In the genomic region with DNA sequence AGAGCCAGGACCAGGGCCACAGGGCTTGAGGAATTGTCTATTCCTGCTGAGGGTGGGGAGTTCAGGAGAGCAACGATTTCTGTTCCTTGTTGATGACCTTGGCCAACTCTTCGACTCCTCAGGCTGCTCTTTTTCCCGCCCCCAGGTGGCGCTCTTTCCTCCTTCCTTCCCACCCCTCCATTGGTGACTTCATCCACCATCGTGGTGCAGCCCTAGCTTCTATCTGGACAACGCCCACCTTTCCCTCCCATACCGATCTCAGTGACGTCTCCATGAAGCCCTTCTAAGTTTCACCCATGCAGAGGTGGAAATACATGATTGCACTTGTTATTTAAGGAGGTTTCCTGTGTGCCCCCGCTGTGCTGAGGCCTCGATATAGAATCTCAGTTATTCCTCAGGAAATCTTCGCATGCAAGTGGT, we compare ENCODE assay signal across 8 cellular contexts. TPM values are rescaled to one million over a fixed set of nuclear protein-coding genes. Genes with fewer than 3 reads are reported as not detected.
DNase-seq lines count a peak whose midpoint lies in the region; ATAC-seq, FAIRE-seq and TF ChIP-seq lines count a peak whose summit lies in the region.

No MANE protein-coding gene starts in this region.

- no peaks in the 10 kb centered on the region for H3K36me3 ChIP-seq in endodermal cell (ENCODE audit: control insufficient read depth, insufficient read depth, low read length)
- H3K36me3 ChIP-seq in pancreas: no peaks in the 10 kb centered on the region

- POLR2A ChIA-PET in activated CD4-positive, alpha-beta T cell treated with anti-CD3 and anti-CD28 coated beads, Interleukin-2, amount 10 ng/mL, durations not matched to agents 7 days and 5 days (lab: Charles Lee): no interaction called here

- H3K4me3 ChIP-seq in LNCaP clone FGC (ENCODE audit: low read depth, low read length) (no peak overlapping the region), endodermal cell (ENCODE audit: low read length) (no peak overlapping the region), pancreas (no peak overlapping the region)

- ATAC-seq in pancreas: peak; percentile 64 to 90 (median 84)
- ATAC-seq in HG03342 (IDR thresholded peaks at IDR 0.05; ENCODE audit: unreplicated experiment): no peak

- H3K36me3 Mint-ChIP-seq in activated CD4-positive, alpha-beta T cell treated with anti-CD3 and anti-CD28 coated beads, Interleukin-2, amount 10 ng/mL, durations not matched to agents 7 days and 5 days (ENCODE audit: low read depth): peaks cover 33% of the 10 kb centered on the region
- no peaks in the 10 kb centered on the region for H3K36me3 Mint-ChIP-seq in endodermal cell (ENCODE audit: low read depth)

- 46% methylated on average over 11 of the region's 11 CpGs for WGBS in endodermal cell (ENCODE audit: insufficient coverage in 1 of 2, insufficient read length in 1 of 2), 2 experiments
- 39 to 43% methylated on average over 11 of the region's 11 CpGs for WGBS in pancreas, 2 donors

- CTCF ChIA-PET in activated CD4-positive, alpha-beta T cell treated with anti-CD3 and anti-CD28 coated beads, Interleukin-2, amount 10 ng/mL, durations not matched to agents 7 days and 5 days (lab: Charles Lee): interaction anchor here (0.6 to 3.9 kb wide), 28 partner anchors 9 to 356 kb away, joined by 3 to 17 read pairs (median 4); partner anchors contain the start of gene CARD11

- no peak overlapping the region for H3K27ac ChIP-seq in endodermal cell (ENCODE audit: low read depth, low read length)
- no peak overlapping the region for H3K27ac ChIP-seq in pancreas

- peak overlapping the region; percentile 9 for H3K4me3 Mint-ChIP-seq in activated CD4-positive, alpha-beta T cell treated with anti-CD3 and anti-CD28 coated beads, Interleukin-2, amount 10 ng/mL, durations not matched to agents 7 days and 5 days
- H3K4me3 Mint-ChIP-seq in endodermal cell: no peak overlapping the region

- FAIRE-seq in pancreas (lab: Jason Lieb, UNC): no peak

- DNase-seq in A172 (ENCODE audit: low spot score) (peak; percentile 55), GM19238 (ENCODE audit: insufficient read length, low spot score) (peak; percentile 37), LNCaP clone FGC (ENCODE audit: low read depth) (no peak), endodermal cell (peak; percentile 92), pancreas (peak in 5 of 6 donors; percentile 28 to 70 (median 57)), amniotic stem cell (lab: John Stamatoyannopoulos, UW) (no peak)
- DNase-seq in activated CD4-positive, alpha-beta T cell treated with anti-CD3 and anti-CD28 coated beads, Interleukin-2, amount 10 ng/mL, durations not matched to agents 7 days and 5 days: peak; percentile 58

- no peaks in the 10 kb centered on the region for H3K27me3 ChIP-seq in endodermal cell (ENCODE audit: control insufficient read depth, insufficient read depth, low read length, poor library complexity, severe bottlenecking)
- no peaks in the 10 kb centered on the region for H3K27me3 ChIP-seq in pancreas

- H3K9me3 ChIP-seq in endodermal cell (ENCODE audit: control insufficient read depth, low read length): peaks cover under 1% of the 10 kb centered on the region
- H3K9me3 ChIP-seq in pancreas: no peaks in the 10 kb centered on the region

- H3K27me3 Mint-ChIP-seq in activated CD4-positive, alpha-beta T cell treated with anti-CD3 and anti-CD28 coated beads, Interleukin-2, amount 10 ng/mL, durations not matched to agents 7 days and 5 days: no peaks in the 10 kb centered on the region
- peaks cover 8% of the 10 kb centered on the region for H3K27me3 Mint-ChIP-seq in endodermal cell (ENCODE audit: insufficient read depth)

- H3K4me1 ChIP-seq in endodermal cell (ENCODE audit: control insufficient read depth, insufficient read depth, low read length): no peaks in the 10 kb centered on the region
- no peaks in the 10 kb centered on the region for H3K4me1 ChIP-seq in pancreas

- H3K27ac Mint-ChIP-seq in activated CD4-positive, alpha-beta T cell treated with anti-CD3 and anti-CD28 coated beads, Interleukin-2, amount 10 ng/mL, durations not matched to agents 7 days and 5 days: peak overlapping the region; percentile 66
- H3K27ac Mint-ChIP-seq in endodermal cell: no peak overlapping the region

- H3K9me3 Mint-ChIP-seq in activated CD4-positive, alpha-beta T cell treated with anti-CD3 and anti-CD28 coated beads, Interleukin-2, amount 10 ng/mL, durations not matched to agents 7 days and 5 days: peaks cover 24% of the 10 kb centered on the region
- H3K9me3 Mint-ChIP-seq in endodermal cell: peaks cover 3% of the 10 kb centered on the region

- H3K9ac ChIP-seq in endodermal cell (ENCODE audit: extremely low read depth, low read length, poor library complexity, severe bottlenecking): no peak overlapping the region

- H3K4me1 Mint-ChIP-seq in activated CD4-positive, alpha-beta T cell treated with anti-CD3 and anti-CD28 coated beads, Interleukin-2, amount 10 ng/mL, durations not matched to agents 7 days and 5 days: peaks cover 85% of the 10 kb centered on the region
- no peaks in the 10 kb centered on the region for H3K4me1 Mint-ChIP-seq in endodermal cell

- TF ChIP-seq CTCF in LNCaP clone FGC (IDR thresholded peaks at IDR 0.05; ENCODE audit: control insufficient read depth, extremely low read depth, insufficient read depth): peak; percentile 53
- TF ChIP-seq CTCF in endodermal cell (conservative IDR thresholded peaks at IDR 0.05): peak; percentile 90
- peak; percentile 34 to 58 (median 47) for TF ChIP-seq CTCF in pancreas (IDR thresholded peaks at IDR 0.05)

- intact Hi-C loops in pancreas (cut with DNase I): no loop called here

RNA-seq across cellular contexts. Expression of gene CARD11, which starts 22.1 kb away (rescaled TPM):
- total RNA-seq in A172 (2014; rRNA removed; shearing (Covaris generic)): 16.9 and 23.0 TPM in 2 replicates
- 100 to 1,000 TPM; 160 to 167 TPM for total RNA-seq in activated CD4-positive, alpha-beta T cell treated with anti-CD3 and anti-CD28 coated beads, Interleukin-2, amount 10 ng/mL, durations not matched to agents 7 days and 5 days
- total RNA-seq in endodermal cell (10 to 100 TPM in 1 of 2 donors, 1 to 10 TPM in 1; 7.2 to 10.8 TPM), pancreas (1 to 10 TPM in 4 of 6 donors, under 1 TPM in 2; 0.31 to 6.2 (median 1.2) TPM)
- polyA plus RNA-seq in endodermal cell (2013, experiment 1 of 2): 2.1 TPM
- polyA plus RNA-seq in endodermal cell (2013, experiment 2 of 2): 1.4 TPM
- polyA plus RNA-seq in pancreas: 1 to 10 TPM; 1.9 to 2.2 TPM

Comparison
In these comparisons a context has a peak if more than half of its experiments do, and no peak if none do; other contexts are left out.
1. DNase-seq: peak in A172 (single experiment), GM19238 (single experiment), activated CD4-positive, alpha-beta T cell treated with anti-CD3 and anti-CD28 coated beads, Interleukin-2, amount 10 ng/mL, durations not matched to agents 7 days and 5 days (single experiment), endodermal cell (single experiment) and pancreas (5 of 6); none in LNCaP clone FGC (single experiment) and amniotic stem cell (single experiment).
2. Peak in every context shown above with its lines, with median percentiles within 50 percentile points of each other: CTCF ChIP-seq.